In the genomic region with DNA sequence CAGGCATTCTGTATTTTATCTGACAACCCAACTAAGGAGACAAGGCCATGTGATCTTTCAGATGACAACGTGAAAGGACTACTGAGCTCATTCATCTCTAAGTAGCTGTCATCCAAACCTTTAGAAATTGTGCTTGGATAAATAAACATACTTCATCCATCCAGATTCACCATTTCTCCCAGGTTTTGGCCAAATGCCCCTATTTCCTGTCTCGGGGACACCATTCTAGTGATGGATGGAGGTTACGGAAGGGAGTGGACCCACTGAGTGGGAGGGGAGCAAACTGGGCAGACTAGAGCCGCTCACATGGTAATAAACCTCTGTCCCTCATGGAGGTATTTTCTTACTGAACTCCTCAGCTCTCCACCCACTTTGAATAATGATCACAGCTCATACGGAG, we compare ENCODE assay signal across 18 cellular contexts.
A peak's percentile ranks its signal among the peaks of the same experiment; 100 is the strongest.
DNase-seq lines count a peak whose midpoint lies in the region; ATAC-seq and TF ChIP-seq lines count a peak whose summit lies in the region.
"Had no signal": no experiment of that assay in that cellular context is flagged by ENCODE, and none has a peak within 500 bp of the region (broad histone marks: within the 10 kb centered on the region; RNA-seq: fewer than 3 reads in every experiment).

No MANE protein-coding gene starts in this region.

- TF ChIP-seq CTCF in PC-3 (conservative IDR thresholded peaks at IDR 0.05; ENCODE audit: low read depth, low read length): no peak
- TF ChIP-seq CTCF in fibroblast of lung (conservative IDR thresholded peaks at IDR 0.05 in 1 of 2, IDR thresholded peaks at IDR 0.05 in 1 of 2; ENCODE audit: low read depth in 1 of 2, low read length in 2 of 2): no peak
- TF ChIP-seq CTCF in psoas muscle (IDR thresholded peaks at IDR 0.05): no peak
- no peak for TF ChIP-seq CTCF in chondrocyte (IDR thresholded peaks at IDR 0.05)

- ATAC-seq in CD4-positive, CD25-positive, alpha-beta regulatory T cell (ENCODE audit: low read depth in 2 of 2): no peak
- ATAC-seq in PC-3 (no peak), psoas muscle (no peak), GM21723 (IDR thresholded peaks at IDR 0.05; ENCODE audit: unreplicated experiment) (no peak)

- no peak overlapping the region for H3K4me3 Mint-ChIP-seq in CD4-positive, CD25-positive, alpha-beta regulatory T cell
- no peak overlapping the region for H3K4me3 Mint-ChIP-seq in chondrocyte (ENCODE audit: unreplicated experiment)
- H3K4me3 Mint-ChIP-seq: activated CD4-positive, alpha-beta memory T cell treated with anti-CD3 and anti-CD28 coated beads for 36 hours had no signal

- no peaks in the 10 kb centered on the region for H3F3A ChIP-seq in PC-3 (ENCODE audit: low read length, unreplicated experiment)

- no peak overlapping the region for H3K27ac ChIP-seq in CD4-positive, CD25-positive, alpha-beta regulatory T cell (ENCODE audit: insufficient read depth, low read length, poor library complexity, severe bottlenecking)
- peak overlapping the region; percentile 50 for H3K27ac ChIP-seq in PC-3 (ENCODE audit: low read length)
- H3K27ac ChIP-seq in fibroblast of lung (ENCODE audit: insufficient read depth, low read length): peak overlapping the region; percentile 93
- peak overlapping the region; percentile 34 for H3K27ac ChIP-seq in psoas muscle
- H3K27ac ChIP-seq: testis had no signal

- no peaks in the 10 kb centered on the region for H3K36me3 Mint-ChIP-seq in CD4-positive, CD25-positive, alpha-beta regulatory T cell
- peaks cover 5% of the 10 kb centered on the region for H3K36me3 Mint-ChIP-seq in chondrocyte (ENCODE audit: low read depth)
- H3K36me3 Mint-ChIP-seq: activated CD4-positive, alpha-beta memory T cell treated with anti-CD3 and anti-CD28 coated beads for 36 hours; memory B cell had no signal

- H3K9me2 ChIP-seq in PC-3 (replicated peaks; ENCODE audit: low read length): no peaks in the 10 kb centered on the region

- no peak overlapping the region; the same call in 1 of the 2 replicates for H3K9ac ChIP-seq in PC-3 (ENCODE audit: low read length)
- H3K9ac ChIP-seq in fibroblast of lung (ENCODE audit: insufficient read depth, low read length): peak overlapping the region; percentile 22

- CTCF ChIA-PET in PC-3 (lab: Charles Lee): interaction anchor here (0.8 to 1.1 kb wide), 2 partner anchors 44 to 378 kb away, joined by 4 to 5 read pairs; no protein-coding TSS in a partner anchor

- H3K9me3 ChIP-seq in CD4-positive, CD25-positive, alpha-beta regulatory T cell (ENCODE audit: control insufficient read depth in 2 of 2, low read length in 2 of 2): no peaks in the 10 kb centered on the region
- no peaks in the 10 kb centered on the region for H3K9me3 ChIP-seq in PC-3 (ENCODE audit: low read length)
- H3K9me3 ChIP-seq in fibroblast of lung (ENCODE audit: control insufficient read depth, insufficient read depth, low read depth, low read length): no peaks in the 10 kb centered on the region
- no peaks in the 10 kb centered on the region for H3K9me3 ChIP-seq in psoas muscle
- H3K9me3 ChIP-seq: testis had no signal

- H3K27me3 Mint-ChIP-seq in CD4-positive, CD25-positive, alpha-beta regulatory T cell: no peaks in the 10 kb centered on the region
- H3K27me3 Mint-ChIP-seq in chondrocyte (ENCODE audit: low read depth): no peaks in the 10 kb centered on the region
- H3K27me3 Mint-ChIP-seq: activated CD4-positive, alpha-beta memory T cell treated with anti-CD3 and anti-CD28 coated beads for 36 hours; memory B cell had no signal

- H3K4me3 ChIP-seq in CD4-positive, CD25-positive, alpha-beta regulatory T cell (ENCODE audit: low read depth, low read length): no peak overlapping the region
- H3K4me3 ChIP-seq in PC-3 (ENCODE audit: low read length) (no peak overlapping the region), fibroblast of lung (replicated peaks in 1 of 4; ENCODE audit: control extremely low read depth in 1 of 4, insufficient read depth in 1 of 4, low read depth in 3 of 4, low read length in 4 of 4) (no peak overlapping the region), psoas muscle (no peak overlapping the region)
- H3K4me3 ChIP-seq: K562, testis had no signal

- BruUV-seq in PC-3 (replicated peaks; lab: Mats Ljungman, UMichigan): no TSS peak

- no peaks in the 10 kb centered on the region for H3K9me3 Mint-ChIP-seq in CD4-positive, CD25-positive, alpha-beta regulatory T cell
- H3K9me3 Mint-ChIP-seq in chondrocyte (ENCODE audit: low read depth): no peaks in the 10 kb centered on the region
- H3K9me3 Mint-ChIP-seq: activated CD4-positive, alpha-beta memory T cell treated with anti-CD3 and anti-CD28 coated beads for 36 hours; memory B cell had no signal

- H3K4me2 ChIP-seq in PC-3 (ENCODE audit: low read length) (no peak overlapping the region; the same call in 1 of the 2 replicates), fibroblast of lung (ENCODE audit: extremely low read depth, insufficient read depth, low read length) (no peak overlapping the region)

- H3K27me3 ChIP-seq in CD4-positive, CD25-positive, alpha-beta regulatory T cell (ENCODE audit: control insufficient read depth, insufficient read depth, low read length): no peaks in the 10 kb centered on the region
- H3K27me3 ChIP-seq in PC-3 (ENCODE audit: low read length) (no peaks in the 10 kb centered on the region), fibroblast of lung (ENCODE audit: control insufficient read depth, insufficient read depth, low read length) (no peaks in the 10 kb centered on the region), psoas muscle (ENCODE audit: insufficient read depth in 3 of 3, low read length in 2 of 3) (no peaks in the 10 kb centered on the region)
- H3K27me3 ChIP-seq: testis had no signal

- H4K20me1 ChIP-seq in PC-3 (ENCODE audit: low read length): no peaks in the 10 kb centered on the region
- H4K20me1 ChIP-seq in fibroblast of lung (ENCODE audit: control insufficient read depth, extremely low read depth, insufficient read depth, low read length): no peaks in the 10 kb centered on the region

- peaks cover 0 to 27% (median 19%) of the 10 kb centered on the region in 4 donors for H3K4me1 Mint-ChIP-seq in CD4-positive, CD25-positive, alpha-beta regulatory T cell
- H3K4me1 Mint-ChIP-seq in chondrocyte (ENCODE audit: low read depth): peaks cover 14% of the 10 kb centered on the region

- DNase-seq in CD4-positive, CD25-positive, alpha-beta regulatory T cell: no peak
- DNase-seq in PC-3: no peak
- DNase-seq in fibroblast of lung (ENCODE audit: low read depth in 2 of 2): peak; percentile 21 to 60
- no peak for DNase-seq in psoas muscle
- no peak for DNase-seq in NCI-H2029 treated with DMSO at 0.1 percent for 48 hours (lab: John Stamatoyannopoulos, UW)
- DNase-seq in NCI-H2029 (lab: John Stamatoyannopoulos, UW): no peak
- DNase-seq in chondrocyte (ENCODE audit: low spot score): no peak
- DNase-seq: activated T-cell treated with anti-CD3 and anti-CD28 coated beads, Interleukin-2, amount 50 U/mL, for 72 hours; NCI-H1092; NCI-H2171 treated with DMSO at 0.1 percent for 48 hours; NCI-H82; RPMI8226; stimulated activated CD4-positive, alpha-beta T cell treated with anti-CD3 and anti-CD28 coated beads, Interleukin-2, amount 100 ng/mL, for 24 hours; testis had no signal

- 83 to 85% (median 85%) methylated on average over 5 of the region's 5 CpGs for WGBS in psoas muscle, 3 donors

- peak overlapping the region in 2 of 3 donors; percentile 89 to 95 for H3K27ac Mint-ChIP-seq in CD4-positive, CD25-positive, alpha-beta regulatory T cell
- H3K27ac Mint-ChIP-seq in chondrocyte (ENCODE audit: unreplicated experiment): no peak overlapping the region
- H3K27ac Mint-ChIP-seq: activated CD4-positive, alpha-beta memory T cell treated with anti-CD3 and anti-CD28 coated beads for 36 hours had no signal

- intact Hi-C loops in PC-3 (cut with micrococcal nuclease): loop anchor here (1.0 to 5.0 kb wide), 2 partner anchors 308 to 379 kb away; no protein-coding TSS in a partner anchor
- intact Hi-C loops in psoas muscle (cut with DNase I): no loop called here

- H3K4me1 ChIP-seq in CD4-positive, CD25-positive, alpha-beta regulatory T cell (ENCODE audit: control insufficient read depth, insufficient read depth, low read length, poor library complexity, severe bottlenecking): no peaks in the 10 kb centered on the region
- H3K4me1 ChIP-seq in PC-3 (ENCODE audit: insufficient read depth, low read length) (peaks cover 21% of the 10 kb centered on the region), fibroblast of lung (ENCODE audit: control insufficient read depth, extremely low read depth, insufficient read depth, low read length) (peaks cover 17% of the 10 kb centered on the region), psoas muscle (no peaks in the 10 kb centered on the region)
- H3K4me1 ChIP-seq: testis had no signal

- H2AFZ ChIP-seq in PC-3 (ENCODE audit: low read length): peak overlapping the region; percentile 58; the same call in 1 of the 2 replicates
- no peak overlapping the region for H2AFZ ChIP-seq in fibroblast of lung (ENCODE audit: low read length)

- no peaks in the 10 kb centered on the region for H3K79me2 ChIP-seq in PC-3 (ENCODE audit: low read length)
- no peaks in the 10 kb centered on the region for H3K79me2 ChIP-seq in fibroblast of lung (ENCODE audit: control insufficient read depth, insufficient read depth, low read length)

- H3K36me3 ChIP-seq in CD4-positive, CD25-positive, alpha-beta regulatory T cell (ENCODE audit: control insufficient read depth, insufficient read depth, low read length): no peaks in the 10 kb centered on the region
- H3K36me3 ChIP-seq in PC-3 (ENCODE audit: low read depth, low read length) (no peaks in the 10 kb centered on the region), fibroblast of lung (ENCODE audit: control insufficient read depth, insufficient read depth, low read length) (no peaks in the 10 kb centered on the region), psoas muscle (ENCODE audit: insufficient read depth in 1 of 2, low read depth in 1 of 2) (no peaks in the 10 kb centered on the region)

- POLR2A ChIA-PET in PC-3 (lab: Charles Lee; ENCODE audit: unreplicated experiment): no interaction called here

Comparison
In these comparisons a context has a peak if more than half of its experiments do, and no peak if none do; other contexts are left out.
1. DNase-seq: peak in fibroblast of lung (2 of 2); none in CD4-positive, CD25-positive, alpha-beta regulatory T cell (0 of 3), PC-3 (single experiment), psoas muscle (0 of 2), NCI-H2029 treated with DMSO at 0.1 percent for 48 hours (single experiment), NCI-H2029 (single experiment) and chondrocyte (single experiment).